14 cellular contexts compared by ENCODE assay signal in the genomic region with DNA sequence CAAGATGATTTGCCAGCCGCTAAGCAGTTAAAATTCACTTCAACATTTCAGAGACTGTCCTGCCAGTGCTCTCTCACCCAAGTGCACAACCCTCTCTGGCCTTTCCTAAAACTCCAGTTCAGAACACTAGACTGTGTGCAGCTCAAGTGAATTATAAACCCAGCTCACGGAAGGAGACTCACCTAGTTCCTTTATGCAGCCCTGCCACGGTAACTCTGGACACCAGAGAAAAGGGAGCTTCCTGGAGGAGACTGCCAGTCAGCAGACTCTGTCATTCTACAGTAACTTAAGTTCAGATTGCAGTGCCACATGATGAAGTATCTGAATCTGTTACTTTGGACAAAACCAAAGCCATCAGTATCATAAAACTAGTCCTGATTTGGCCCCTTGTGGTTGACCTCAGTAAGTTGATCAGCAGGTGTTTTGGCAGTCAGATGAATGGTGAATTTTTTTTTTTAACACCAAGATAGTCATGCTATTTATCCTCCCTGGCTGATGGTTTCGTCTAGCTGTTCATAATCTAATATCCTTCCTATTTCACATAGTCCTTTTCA. TPM values are rescaled to one million over a fixed set of nuclear protein-coding genes. Genes with fewer than 3 reads are reported as not detected.
DNase-seq lines count a peak whose midpoint lies in the region; ATAC-seq, FAIRE-seq and TF ChIP-seq lines count a peak whose summit lies in the region.
"Had no signal": no experiment of that assay in that cellular context is flagged by ENCODE, and none has a peak within 500 bp of the region (broad histone marks: within the 10 kb centered on the region; RNA-seq: fewer than 3 reads in every experiment).

No MANE protein-coding gene starts in this region.

- peaks cover 15% of the 10 kb centered on the region for H3K36me3 Mint-ChIP-seq in HFFc6 (ENCODE audit: low read depth)
- H3K36me3 Mint-ChIP-seq in naive B cell = peaks cover 7 to 15% of the 10 kb centered on the region in 2 donors
- peaks cover 10% of the 10 kb centered on the region for H3K36me3 Mint-ChIP-seq in mesothelial cell of epicardium
- peaks cover 40% of the 10 kb centered on the region for H3K36me3 Mint-ChIP-seq in Caco-2 (ENCODE audit: insufficient read depth, unreplicated experiment)

- H3K27me3 ChIP-seq in Caco-2 (replicated peaks; ENCODE audit: control insufficient read depth, insufficient read depth, low read length) (no peaks in the 10 kb centered on the region), body of pancreas (no peaks in the 10 kb centered on the region)
- H3K27me3 ChIP-seq: MG63, neutrophil had no signal

- H3K4me1 ChIP-seq in Caco-2 (0 out of 2 replicates have a peak, but pooled peaks cover 7% of the 10 kb centered on the region), body of pancreas (peaks cover 28% of the 10 kb centered on the region)

- 0 out of 2 replicates have a peak, but pooled peaks have one; percentile 11 for TF ChIP-seq CTCF in HFFc6 (IDR thresholded peaks at IDR 0.05)
- TF ChIP-seq CTCF in mesothelial cell of epicardium (IDR thresholded peaks at IDR 0.05; ENCODE audit: unreplicated experiment) = no peak
- TF ChIP-seq CTCF in Caco-2 (IDR thresholded peaks at IDR 0.05; ENCODE audit: insufficient read depth in 1 of 2, low read depth in 1 of 2, low read length in 1 of 2, severe bottlenecking in 1 of 2, unreplicated experiment in 1 of 2) = no peak
- no peak for TF ChIP-seq CTCF in body of pancreas (IDR thresholded peaks at IDR 0.05)

- BruUV-seq in Caco-2 (replicated peaks; lab: Mats Ljungman, UMichigan) = no TSS peak

- no peak for TF ChIP-seq POLR2A in body of pancreas (IDR thresholded peaks at IDR 0.05)

- intact Hi-C loops in Caco-2 (cut with micrococcal nuclease; ENCODE audit: unreplicated experiment) (no loop called here), body of pancreas (cut with DNase I) (no loop called here)

- H3K4me1 Mint-ChIP-seq in HFFc6 (ENCODE audit: low read depth) (peaks cover 61% of the 10 kb centered on the region), naive B cell (peaks cover 28 to 50% (median 41%) of the 10 kb centered on the region in 3 donors), mesothelial cell of epicardium (peaks cover 26% of the 10 kb centered on the region), Caco-2 (ENCODE audit: low read depth, unreplicated experiment) (no peaks in the 10 kb centered on the region)

- H3K27ac Mint-ChIP-seq in HFFc6 (no peak overlapping the region), naive B cell (peak overlapping the region in 2 of 6 donors; percentile 63 to 76), mesothelial cell of epicardium (no peak overlapping the region), Caco-2 (ENCODE audit: unreplicated experiment) (no peak overlapping the region)

- H3K27me3 Mint-ChIP-seq in HFFc6 (ENCODE audit: insufficient read depth) (no peaks in the 10 kb centered on the region; the same call in 1 of the 2 replicates), naive B cell (no peaks in the 10 kb centered on the region), mesothelial cell of epicardium (ENCODE audit: low read depth) (no peaks in the 10 kb centered on the region), Caco-2 (ENCODE audit: insufficient read depth, unreplicated experiment) (no peaks in the 10 kb centered on the region)

- H3K36me3 ChIP-seq in Caco-2 (ENCODE audit: control insufficient read depth, insufficient read depth, low read length) (peaks cover 2% of the 10 kb centered on the region; the same call in 1 of the 2 replicates), body of pancreas (replicated peaks in 1 of 2; ENCODE audit: insufficient read depth in 1 of 2, low read depth in 2 of 2) (peaks cover 4 to 11% of the 10 kb centered on the region in 2 donors)

- ATAC-seq in GM18517 (IDR thresholded peaks at IDR 0.05; ENCODE audit: unreplicated experiment) = peak; percentile 37
- no peak for ATAC-seq in naive B cell (ENCODE audit: low read depth in 2 of 2)
- ATAC-seq in body of pancreas = no peak

- no peaks in the 10 kb centered on the region for H3K9me3 Mint-ChIP-seq in HFFc6
- no peaks in the 10 kb centered on the region for H3K9me3 Mint-ChIP-seq in naive B cell
- H3K9me3 Mint-ChIP-seq in mesothelial cell of epicardium = no peaks in the 10 kb centered on the region
- no peaks in the 10 kb centered on the region for H3K9me3 Mint-ChIP-seq in Caco-2 (ENCODE audit: unreplicated experiment)

- H3K4me3 Mint-ChIP-seq in HFFc6 = no peak overlapping the region
- H3K4me3 Mint-ChIP-seq in naive B cell = peak overlapping the region in 5 of 8 donors; percentile 15 to 97 (median 29)
- H3K4me3 Mint-ChIP-seq in mesothelial cell of epicardium = no peak overlapping the region
- H3K4me3 Mint-ChIP-seq in Caco-2 (ENCODE audit: unreplicated experiment) = no peak overlapping the region

- FAIRE-seq in RCC 7860 (lab: Jason Lieb, UNC) = peak; percentile 52

- no peaks in the 10 kb centered on the region for H3K9me3 ChIP-seq in Caco-2
- no peaks in the 10 kb centered on the region for H3K9me3 ChIP-seq in body of pancreas
- H3K9me3 ChIP-seq: MG63, neutrophil had no signal

- POLR2A ChIA-PET in Caco-2 (lab: Charles Lee) = no interaction called here

- no peak for DNase-seq in HFFc6
- peak; percentile 27 for DNase-seq in RCC 7860 (ENCODE audit: low spot score)
- no peak for DNase-seq in naive B cell
- DNase-seq in mesothelial cell of epicardium (ENCODE audit: low spot score in 2 of 2, unreplicated experiment in 2 of 2) = no peak
- no peak for DNase-seq in stimulated activated naive CD4-positive, alpha-beta T cell (lab: John Stamatoyannopoulos, UW)
- no peak for DNase-seq in Caco-2
- no peak for DNase-seq in body of pancreas
- DNase-seq: cortex of kidney, GDM1, H7, MG63 had no signal

- CTCF ChIA-PET in Caco-2 (lab: Charles Lee) = no interaction called here

- H3K27ac ChIP-seq in body of pancreas = no peak overlapping the region
- H3K27ac ChIP-seq: neutrophil had no signal

- 60 to 70% methylated on average over 4 of the region's 4 CpGs for WGBS in body of pancreas, 2 donors

- H3K4me3 ChIP-seq in Caco-2 (ENCODE audit: low read depth, low read length) = no peak overlapping the region
- no peak overlapping the region for H3K4me3 ChIP-seq in body of pancreas
- H3K4me3 ChIP-seq: MG63 had no signal

RNA-seq across cellular contexts. Expression of gene MTRR, which starts 2.7 kb away (rescaled TPM):
- total RNA-seq in HFFc6 (2021; fragmentation: NEBNext Ultra II Directional; extraction: Animal tissue kit (Norgen Biotek cat#: 25700)) = 10 to 100 TPM; 33.8 to 44.1 (median 37.0) TPM
- 10 to 100 TPM; 24.7 to 75.3 (median 31.3) TPM for polyA plus RNA-seq in naive B cell (ENCODE audit: low read depth in 6 of 6)
- total RNA-seq in mesothelial cell of epicardium (40.5 to 44.1 TPM (median 40.7 TPM) in 3 replicates), Caco-2 (2022) (50.1 and 57.6 TPM in 2 replicates), body of pancreas (10 to 100 TPM; 15.8 to 23.9 TPM)

RNA-seq across cellular contexts. Expression of gene FASTKD3, which starts 2.8 kb away (rescaled TPM):
- 1 to 10 TPM; 6.6 to 8.5 (median 7.9) TPM for total RNA-seq in HFFc6 (2021; fragmentation: NEBNext Ultra II Directional; extraction: Animal tissue kit (Norgen Biotek cat#: 25700))
- polyA plus RNA-seq in naive B cell (ENCODE audit: low read depth in 6 of 6) = 10 to 100 TPM in 5 of 6 donors, 1 to 10 TPM in 1; 9.2 to 22.1 (median 12.4) TPM
- total RNA-seq in mesothelial cell of epicardium (9.4 to 10.6 TPM (median 10.3 TPM) in 3 replicates), Caco-2 (2022) (14.2 and 15.4 TPM in 2 replicates), body of pancreas (1 to 10 TPM; 1.3 to 9.1 TPM)

RNA-seq across cellular contexts. Expression of gene CFAP90, which starts 20.7 kb away (rescaled TPM):
- not detected for total RNA-seq in HFFc6 (2021; fragmentation: NEBNext Ultra II Directional; extraction: Animal tissue kit (Norgen Biotek cat#: 25700))
- not detected for polyA plus RNA-seq in naive B cell (ENCODE audit: low read depth in 6 of 6)
- total RNA-seq in mesothelial cell of epicardium = 0.35 to 1.3 TPM (median 0.85 TPM) in 3 replicates
- 0.29 TPM in 1 of 2 replicates, not detected in the other for total RNA-seq in Caco-2 (2022)
- total RNA-seq in body of pancreas = 10 to 100 TPM in 1 of 2 donors, under 1 TPM in 1; 0.52 to 10.2 TPM
- total RNA-seq: H7, RPMI7951 had no signal

Comparison
In these comparisons a context has a peak if more than half of its experiments do, and no peak if none do; other contexts are left out.
1. H3K4me3 Mint-ChIP-seq: peak in naive B cell (5 of 8); none in HFFc6 (single experiment), mesothelial cell of epicardium (single experiment) and Caco-2 (single experiment).